Comparison of ENCODE assay signal across 1 cellular context in the genomic region with DNA sequence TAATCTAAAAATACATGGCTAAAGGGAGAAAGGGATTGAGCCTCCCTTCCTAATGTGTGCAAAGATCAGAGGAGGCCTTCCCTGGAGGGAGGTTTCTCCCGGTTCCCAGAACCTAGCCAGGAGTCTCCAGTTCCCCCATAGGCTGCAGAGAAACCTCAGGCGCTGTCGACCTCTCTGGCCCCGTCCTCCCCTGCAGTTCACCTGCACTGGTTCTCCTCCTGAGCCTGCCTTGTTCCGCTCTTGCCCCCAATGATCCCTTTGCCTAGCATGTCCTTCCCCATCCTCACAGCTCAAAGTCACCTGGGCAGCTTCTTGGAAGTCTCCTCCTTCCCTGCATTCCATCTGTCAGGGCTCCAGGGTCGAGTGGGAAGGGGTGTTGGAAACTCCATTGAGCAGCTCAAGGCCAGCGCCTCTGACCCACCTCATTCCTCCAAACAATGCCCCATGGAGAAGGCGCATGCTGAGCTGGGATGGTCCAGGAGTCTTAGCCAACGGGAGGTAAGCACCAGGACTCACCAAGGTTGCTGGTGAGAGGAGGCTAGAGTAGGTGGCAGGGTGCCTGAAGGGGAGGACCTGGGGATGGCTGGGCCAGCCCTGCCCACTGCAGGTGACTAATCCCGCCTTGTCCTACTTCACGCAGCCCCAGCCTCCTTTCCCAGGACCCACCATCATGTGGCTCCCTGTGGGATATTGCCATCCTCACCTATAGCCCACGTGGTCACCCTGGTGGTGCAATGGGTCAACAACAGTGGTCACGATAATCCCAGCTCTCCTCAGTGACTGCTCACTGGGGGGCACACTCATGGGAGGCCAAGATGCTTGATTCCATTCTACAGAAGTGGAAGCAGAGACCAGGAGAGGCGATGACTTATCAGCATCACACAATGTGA.
A peak's percentile ranks its signal among the peaks of the same experiment; 100 is the strongest.
TF ChIP-seq lines count a peak whose summit lies in the region.

No MANE protein-coding gene starts in this region.

TF ChIP-seq in HepG2, 621 proteins besides CTCF, POLR2A, EP300 and RAD21:
- TF ChIP-seq, protein P1, sequence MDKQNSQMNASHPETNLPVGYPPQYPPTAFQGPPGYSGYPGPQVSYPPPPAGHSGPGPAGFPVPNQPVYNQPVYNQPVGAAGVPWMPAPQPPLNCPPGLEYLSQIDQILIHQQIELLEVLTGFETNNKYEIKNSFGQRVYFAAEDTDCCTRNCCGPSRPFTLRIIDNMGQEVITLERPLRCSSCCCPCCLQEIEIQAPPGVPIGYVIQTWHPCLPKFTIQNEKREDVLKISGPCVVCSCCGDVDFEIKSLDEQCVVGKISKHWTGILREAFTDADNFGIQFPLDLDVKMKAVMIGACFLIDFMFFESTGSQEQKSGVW (CRISPR knock-in tag; IDR thresholded peaks at IDR 0.05; ENCODE audit: borderline replicate concordance) = no peak
- TF ChIP-seq CEBPB (IDR thresholded peaks at IDR 0.05; ENCODE audit: borderline replicate concordance, low read depth, low read length) (0 out of 2 replicates have a peak, but pooled peaks have one; percentile 5), MNT (IDR thresholded peaks at IDR 0.05) (peak; percentile 68), ZNF501 (CRISPR knock-in tag; IDR thresholded peaks at IDR 0.05) (no peak), ZNF12 (CRISPR knock-in tag; IDR thresholded peaks at IDR 0.05) (no peak), FOXA1 (IDR thresholded peaks at IDR 0.05) (no peak), FOXA1 (CRISPR knock-in tag; IDR thresholded peaks at IDR 0.05) (no peak)
- TF ChIP-seq, protein P2, sequence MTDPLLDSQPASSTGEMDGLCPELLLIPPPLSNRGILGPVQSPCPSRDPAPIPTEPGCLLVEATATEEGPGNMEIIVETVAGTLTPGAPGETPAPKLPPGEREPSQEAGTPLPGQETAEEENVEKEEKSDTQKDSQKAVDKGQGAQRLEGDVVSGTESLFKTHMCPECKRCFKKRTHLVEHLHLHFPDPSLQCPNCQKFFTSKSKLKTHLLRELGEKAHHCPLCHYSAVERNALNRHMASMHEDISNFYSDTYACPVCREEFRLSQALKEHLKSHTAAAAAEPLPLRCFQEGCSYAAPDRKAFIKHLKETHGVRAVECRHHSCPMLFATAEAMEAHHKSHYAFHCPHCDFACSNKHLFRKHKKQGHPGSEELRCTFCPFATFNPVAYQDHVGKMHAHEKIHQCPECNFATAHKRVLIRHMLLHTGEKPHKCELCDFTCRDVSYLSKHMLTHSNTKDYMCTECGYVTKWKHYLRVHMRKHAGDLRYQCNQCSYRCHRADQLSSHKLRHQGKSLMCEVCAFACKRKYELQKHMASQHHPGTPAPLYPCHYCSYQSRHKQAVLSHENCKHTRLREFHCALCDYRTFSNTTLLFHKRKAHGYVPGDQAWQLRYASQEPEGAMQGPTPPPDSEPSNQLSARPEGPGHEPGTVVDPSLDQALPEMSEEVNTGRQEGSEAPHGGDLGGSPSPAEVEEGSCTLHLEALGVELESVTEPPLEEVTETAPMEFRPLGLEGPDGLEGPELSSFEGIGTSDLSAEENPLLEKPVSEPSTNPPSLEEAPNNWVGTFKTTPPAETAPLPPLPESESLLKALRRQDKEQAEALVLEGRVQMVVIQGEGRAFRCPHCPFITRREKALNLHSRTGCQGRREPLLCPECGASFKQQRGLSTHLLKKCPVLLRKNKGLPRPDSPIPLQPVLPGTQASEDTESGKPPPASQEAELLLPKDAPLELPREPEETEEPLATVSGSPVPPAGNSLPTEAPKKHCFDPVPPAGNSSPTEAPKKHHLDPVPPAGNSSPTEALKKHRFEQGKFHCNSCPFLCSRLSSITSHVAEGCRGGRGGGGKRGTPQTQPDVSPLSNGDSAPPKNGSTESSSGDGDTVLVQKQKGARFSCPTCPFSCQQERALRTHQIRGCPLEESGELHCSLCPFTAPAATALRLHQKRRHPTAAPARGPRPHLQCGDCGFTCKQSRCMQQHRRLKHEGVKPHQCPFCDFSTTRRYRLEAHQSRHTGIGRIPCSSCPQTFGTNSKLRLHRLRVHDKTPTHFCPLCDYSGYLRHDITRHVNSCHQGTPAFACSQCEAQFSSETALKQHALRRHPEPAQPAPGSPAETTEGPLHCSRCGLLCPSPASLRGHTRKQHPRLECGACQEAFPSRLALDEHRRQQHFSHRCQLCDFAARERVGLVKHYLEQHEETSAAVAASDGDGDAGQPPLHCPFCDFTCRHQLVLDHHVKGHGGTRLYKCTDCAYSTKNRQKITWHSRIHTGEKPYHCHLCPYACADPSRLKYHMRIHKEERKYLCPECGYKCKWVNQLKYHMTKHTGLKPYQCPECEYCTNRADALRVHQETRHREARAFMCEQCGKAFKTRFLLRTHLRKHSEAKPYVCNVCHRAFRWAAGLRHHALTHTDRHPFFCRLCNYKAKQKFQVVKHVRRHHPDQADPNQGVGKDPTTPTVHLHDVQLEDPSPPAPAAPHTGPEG (CRISPR knock-in tag; IDR thresholded peaks at IDR 0.05) = no peak
TF ChIP-seq in HepG2: peak in this region for 2.
